18 cellular contexts compared by ENCODE assay signal in genomic region chr6:12048609-12049008, GRCh38. TPM values are rescaled to one million over a fixed set of nuclear protein-coding genes. Genes with fewer than 3 reads are reported as not detected.
DNase-seq lines count a peak whose midpoint lies in the region; ATAC-seq, FAIRE-seq and TF ChIP-seq lines count a peak whose summit lies in the region.
"Had no signal": no experiment of that assay in that cellular context is flagged by ENCODE, and none has a peak within 500 bp of the region (broad histone marks: within the 10 kb centered on the region; RNA-seq: fewer than 3 reads in every experiment).

No MANE protein-coding gene starts in this region.

- H3K4me1 ChIP-seq in OCI-LY1 (ENCODE audit: insufficient read depth, low read length, severe bottlenecking) (peaks cover 100% of the 10 kb centered on the region), astrocyte (ENCODE audit: insufficient read depth, low read length) (peaks cover 4% of the 10 kb centered on the region)
- H3K4me1 ChIP-seq: uterus had no signal

- ATAC-seq in activated T-cell treated with anti-CD3 and anti-CD28 coated beads, Interleukin-2, amount 50 U/mL, for 72 hours (replicated peaks in 1 of 2) = peak; percentile 14 to 42
- peak; percentile 45 for ATAC-seq in stimulated activated naive CD8-positive, alpha-beta T cell treated with anti-CD3 and anti-CD28 coated beads, Interleukin-15, Interleukin-2, amounts not matched to agents 100 U/mL and 50 U/mL, for 24 hours
- ATAC-seq: left colon, psoas muscle had no signal

- H3K27ac ChIP-seq in OCI-LY1 (ENCODE audit: low read depth, low read length, poor library complexity, severe bottlenecking) = peak overlapping the region; percentile 99
- H3K27ac ChIP-seq in astrocyte (ENCODE audit: low read depth, low read length) = no peak overlapping the region
- H3K27ac ChIP-seq: cardiac muscle cell, psoas muscle, uterus had no signal

- H3F3A ChIP-seq in OCI-LY1 (ENCODE audit: insufficient read depth, low read length) = peaks cover 15% of the 10 kb centered on the region; the same call in 1 of the 2 replicates

- no peaks in the 10 kb centered on the region for H4K20me1 ChIP-seq in OCI-LY1 (ENCODE audit: insufficient read depth, low read length)
- H4K20me1 ChIP-seq in astrocyte (ENCODE audit: insufficient read depth, low read length) = peaks cover 36% of the 10 kb centered on the region

- H3K27me3 ChIP-seq in OCI-LY1 (ENCODE audit: insufficient read depth, low read length) = no peaks in the 10 kb centered on the region
- H3K27me3 ChIP-seq in astrocyte (ENCODE audit: insufficient read depth, low read length) = no peaks in the 10 kb centered on the region
- H3K27me3 ChIP-seq: cardiac muscle cell, uterus had no signal

- H3K9me3 ChIP-seq in OCI-LY1 (ENCODE audit: low read length) = no peaks in the 10 kb centered on the region
- H3K9me3 ChIP-seq in astrocyte (ENCODE audit: insufficient read depth, low read depth, low read length) = no peaks in the 10 kb centered on the region
- H3K9me3 ChIP-seq: psoas muscle, uterus had no signal

- H3K9me2 ChIP-seq in OCI-LY1 (ENCODE audit: low read depth, low read length) = no peaks in the 10 kb centered on the region

- H3K36me3 ChIP-seq in OCI-LY1 (ENCODE audit: insufficient read depth, low read length) (peaks cover 14% of the 10 kb centered on the region), astrocyte (ENCODE audit: insufficient read depth, low read length) (no peaks in the 10 kb centered on the region)
- H3K36me3 ChIP-seq: cardiac muscle cell, uterus had no signal

- no peak for DNase-seq in activated T-cell treated with anti-CD3 and anti-CD28 coated beads, Interleukin-2, amount 50 U/mL, for 72 hours
- DNase-seq in activated T-cell treated with anti-CD3 and anti-CD28 coated beads for 4 hours = no peak
- no peak for DNase-seq in astrocyte (ENCODE audit: low read depth)
- DNase-seq in stimulated activated naive CD8-positive, alpha-beta T cell treated with anti-CD3 and anti-CD28 coated beads, Interleukin-15, Interleukin-2, amounts not matched to agents 100 U/mL and 50 U/mL, for 24 hours = no peak
- no peak for DNase-seq in NCI-H146 treated with DMSO at 0.1 percent for 48 hours (lab: John Stamatoyannopoulos, UW; ENCODE audit: unreplicated experiment)
- DNase-seq in retina = no peak
- no peak for DNase-seq in NCI-H1930 (lab: John Stamatoyannopoulos, UW)
- DNase-seq: activated CD4-positive, alpha-beta T cell treated with anti-CD3 and anti-CD28 coated beads, Interleukin-2, amount 50 U/mL, for 1 hour; activated gamma-delta T cell treated with Interleukin-2 at 50 U/mL for 16 hours; effector CD8-positive, alpha-beta T cell; hypothalamus; KBM-7; left colon; NCI-H1092 treated with DMSO at 0.1 percent for 48 hours; psoas muscle; uterus had no signal

- H3K9ac ChIP-seq in OCI-LY1 (ENCODE audit: low read length) (peak overlapping the region; percentile 67), astrocyte (ENCODE audit: low read length) (no peak overlapping the region)

- H3K4me1 Mint-ChIP-seq in activated T-cell treated with anti-CD3 and anti-CD28 coated beads, Interleukin-2, amount 50 U/mL, for 72 hours (ENCODE audit: low read depth) = peaks cover 96% of the 10 kb centered on the region
- H3K4me1 Mint-ChIP-seq in astrocyte (ENCODE audit: low read depth, unreplicated experiment) = peaks cover 22% of the 10 kb centered on the region

- H3K79me2 ChIP-seq in OCI-LY1 (ENCODE audit: insufficient read depth, low read length) = peaks cover 20% of the 10 kb centered on the region
- H3K79me2 ChIP-seq in astrocyte (ENCODE audit: insufficient read depth, low read length) = peaks cover 78% of the 10 kb centered on the region

- H3K4me2 ChIP-seq in OCI-LY1 (ENCODE audit: low read length) (peak overlapping the region; percentile 58), astrocyte (ENCODE audit: low read length) (no peak overlapping the region)

- no peaks in the 10 kb centered on the region for H3K9me3 Mint-ChIP-seq in activated T-cell treated with anti-CD3 and anti-CD28 coated beads, Interleukin-2, amount 50 U/mL, for 72 hours
- no peaks in the 10 kb centered on the region for H3K9me3 Mint-ChIP-seq in astrocyte (ENCODE audit: unreplicated experiment)

- peak overlapping the region; percentile 97 for H3K27ac Mint-ChIP-seq in activated T-cell treated with anti-CD3 and anti-CD28 coated beads, Interleukin-2, amount 50 U/mL, for 72 hours
- peak overlapping the region; percentile 9 for H3K27ac Mint-ChIP-seq in astrocyte (ENCODE audit: unreplicated experiment)

- FAIRE-seq in astrocyte (lab: Jason Lieb, UNC) = no peak

- peak overlapping the region; percentile 47 for H3K4me3 ChIP-seq in OCI-LY1 (ENCODE audit: low read depth, low read length, poor library complexity, severe bottlenecking)
- H3K4me3 ChIP-seq in astrocyte (ENCODE audit: insufficient read depth, low read depth, low read length) = no peak overlapping the region
- H3K4me3 ChIP-seq: cardiac muscle cell, psoas muscle, uterus had no signal

- H2AFZ ChIP-seq in OCI-LY1 (ENCODE audit: low read length) = no peak overlapping the region
- H2AFZ ChIP-seq in astrocyte (ENCODE audit: low read depth, low read length) = no peak overlapping the region

- TF ChIP-seq CTCF in OCI-LY1 (IDR thresholded peaks at IDR 0.05; ENCODE audit: low read length) (no peak), astrocyte (IDR thresholded peaks at IDR 0.05; ENCODE audit: insufficient read depth, low read depth, low read length) (no peak)

- peak overlapping the region; percentile 74 to 93 for H3K4me3 Mint-ChIP-seq in activated T-cell treated with anti-CD3 and anti-CD28 coated beads, Interleukin-2, amount 50 U/mL, for 72 hours
- no peak overlapping the region for H3K4me3 Mint-ChIP-seq in astrocyte (ENCODE audit: unreplicated experiment)

- H3K27me3 Mint-ChIP-seq in activated T-cell treated with anti-CD3 and anti-CD28 coated beads, Interleukin-2, amount 50 U/mL, for 72 hours (ENCODE audit: low read depth) = no peaks in the 10 kb centered on the region
- H3K27me3 Mint-ChIP-seq in astrocyte (ENCODE audit: low read depth, unreplicated experiment) = no peaks in the 10 kb centered on the region

- peaks cover 11 to 15% of the 10 kb centered on the region in 2 donors for H3K36me3 Mint-ChIP-seq in activated T-cell treated with anti-CD3 and anti-CD28 coated beads, Interleukin-2, amount 50 U/mL, for 72 hours (ENCODE audit: insufficient read depth in 2 of 2)
- H3K36me3 Mint-ChIP-seq in astrocyte (ENCODE audit: low read depth, unreplicated experiment) = peaks cover 9% of the 10 kb centered on the region

RNA-seq across cellular contexts. Expression of gene HIVEP1, which starts 36.5 kb away (rescaled TPM):
- 10 to 100 TPM; 70.1 to 77.0 TPM for total RNA-seq in activated T-cell treated with anti-CD3 and anti-CD28 coated beads, Interleukin-2, amount 50 U/mL, for 72 hours
- total RNA-seq in astrocyte = 46.9 and 48.9 TPM in 2 replicates
